ENCODE assay signal across 1 cellular context in the genomic region with DNA sequence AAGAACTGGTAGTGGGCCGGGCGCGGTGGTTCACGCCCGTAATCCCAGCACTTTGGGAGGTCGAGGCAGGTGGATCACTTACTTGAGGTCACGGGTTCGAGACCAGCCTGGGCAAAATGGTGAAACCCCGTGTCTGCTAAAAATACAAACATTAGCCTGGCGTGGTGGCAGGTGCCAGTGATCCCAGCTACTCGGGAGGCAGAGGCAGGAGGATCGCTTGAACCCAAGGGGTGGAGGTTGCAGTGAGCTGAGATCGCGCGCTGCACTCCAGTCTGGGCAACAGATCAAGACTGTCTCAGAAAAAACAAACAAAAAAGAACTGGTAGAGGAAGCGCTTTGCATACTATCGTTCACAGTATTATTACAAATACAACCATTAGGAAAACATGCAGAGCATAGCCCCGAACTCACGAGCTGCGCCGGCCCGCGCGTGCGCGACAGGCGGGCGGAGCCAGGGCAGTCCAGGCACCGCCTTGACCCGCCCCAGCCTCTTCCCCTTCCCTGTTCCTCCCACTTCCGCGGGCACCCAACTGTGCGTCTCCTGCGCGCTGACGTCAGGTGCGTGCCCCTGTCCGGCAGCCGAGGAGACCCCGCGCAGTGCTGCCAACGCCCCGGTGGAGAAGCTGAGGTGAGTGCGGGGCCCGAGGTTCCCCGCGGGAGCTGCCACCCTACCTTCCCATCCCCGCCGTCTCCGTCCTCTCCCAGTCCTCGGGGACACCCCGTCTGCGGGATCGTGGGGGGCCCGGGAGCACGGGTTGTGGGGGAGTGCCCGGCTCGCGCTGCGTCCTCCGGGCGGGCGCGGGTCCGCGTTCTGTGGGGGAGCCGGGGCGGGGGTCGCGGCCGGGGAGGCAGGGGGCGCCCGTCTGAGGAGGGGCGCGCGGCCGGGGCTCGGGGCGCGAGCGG.
TF ChIP-seq lines count a peak whose summit lies in the region.

CDC42 (plus strand) TSS at position 595 of the 903 bp plus-strand sequence. CDS start 25,770 bp downstream, outside the sequence.

TF ChIP-seq in K562, 482 proteins besides CTCF, POLR2A, EP300 and RAD21 (continued from another document and continues in another):
- TF ChIP-seq, protein P1, sequence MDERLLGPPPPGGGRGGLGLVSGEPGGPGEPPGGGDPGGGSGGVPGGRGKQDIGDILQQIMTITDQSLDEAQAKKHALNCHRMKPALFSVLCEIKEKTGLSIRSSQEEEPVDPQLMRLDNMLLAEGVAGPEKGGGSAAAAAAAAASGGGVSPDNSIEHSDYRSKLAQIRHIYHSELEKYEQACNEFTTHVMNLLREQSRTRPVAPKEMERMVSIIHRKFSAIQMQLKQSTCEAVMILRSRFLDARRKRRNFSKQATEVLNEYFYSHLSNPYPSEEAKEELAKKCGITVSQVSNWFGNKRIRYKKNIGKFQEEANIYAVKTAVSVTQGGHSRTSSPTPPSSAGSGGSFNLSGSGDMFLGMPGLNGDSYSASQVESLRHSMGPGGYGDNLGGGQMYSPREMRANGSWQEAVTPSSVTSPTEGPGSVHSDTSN (CRISPR knock-in tag; IDR thresholded peaks at IDR 0.05; ENCODE audit: low read depth) = no peak
- TF ChIP-seq, protein P1 (tag; conservative IDR thresholded peaks at IDR 0.05; ENCODE audit: low read depth) = no peak
- TF ChIP-seq YBX1 (IDR thresholded peaks at IDR 0.05) (no peak), ZNF217 (CRISPR knock-in tag; IDR thresholded peaks at IDR 0.05) (no peak), POU5F1 (IDR thresholded peaks at IDR 0.05; ENCODE audit: borderline replicate concordance, low read depth, low read length, partially characterized antibody) (no peak), DACH1 (IDR thresholded peaks at IDR 0.05; ENCODE audit: partially characterized antibody) (peak; percentile 38), ESRRA (IDR thresholded peaks at IDR 0.05; ENCODE audit: borderline replicate concordance, low read depth) (peak; percentile 42; the same call in 1 of the 2 replicates), ZNF655 (CRISPR knock-in tag; IDR thresholded peaks at IDR 0.05) (no peak), STAT6 (CRISPR knock-in tag; IDR thresholded peaks at IDR 0.05) (no peak), HDAC6 (IDR thresholded peaks at IDR 0.05; ENCODE audit: low read depth, low read length) (no peak), SRSF1 (IDR thresholded peaks at IDR 0.05; ENCODE audit: low read depth, low read length) (no peak), KLF13 (tag; IDR thresholded peaks at IDR 0.05; ENCODE audit: borderline replicate concordance, low read depth) (no peak), POLR2AphosphoS5 (IDR thresholded peaks at IDR 0.05; ENCODE audit: control insufficient read depth, insufficient read depth, low read depth, low read length) (peak; percentile 97), ZBTB8A (IDR thresholded peaks at IDR 0.05; ENCODE audit: partially characterized antibody) (no peak), DIDO1 (tag; IDR thresholded peaks at IDR 0.05; ENCODE audit: low read depth) (no peak; the same call in 1 of the 2 replicates), ZNF384 (IDR thresholded peaks at IDR 0.05; ENCODE audit: low read depth, low read length) (0 out of 2 replicates have a peak, but pooled peaks have one; percentile 23), FOXA3 (CRISPR knock-in tag; conservative IDR thresholded peaks at IDR 0.05 in 1 of 2, IDR thresholded peaks at IDR 0.05 in 1 of 2) (0 out of 4 replicates have a peak, but pooled peaks of 1 of the 2 experiments have one; percentile 9), SP1 (CRISPR knock-in tag; IDR thresholded peaks at IDR 0.05) (peak; percentile 93), HIVEP1 (CRISPR knock-in tag; IDR thresholded peaks at IDR 0.05) (peak; percentile 63; the same call in 1 of the 2 replicates)
- TF ChIP-seq, protein P2, sequence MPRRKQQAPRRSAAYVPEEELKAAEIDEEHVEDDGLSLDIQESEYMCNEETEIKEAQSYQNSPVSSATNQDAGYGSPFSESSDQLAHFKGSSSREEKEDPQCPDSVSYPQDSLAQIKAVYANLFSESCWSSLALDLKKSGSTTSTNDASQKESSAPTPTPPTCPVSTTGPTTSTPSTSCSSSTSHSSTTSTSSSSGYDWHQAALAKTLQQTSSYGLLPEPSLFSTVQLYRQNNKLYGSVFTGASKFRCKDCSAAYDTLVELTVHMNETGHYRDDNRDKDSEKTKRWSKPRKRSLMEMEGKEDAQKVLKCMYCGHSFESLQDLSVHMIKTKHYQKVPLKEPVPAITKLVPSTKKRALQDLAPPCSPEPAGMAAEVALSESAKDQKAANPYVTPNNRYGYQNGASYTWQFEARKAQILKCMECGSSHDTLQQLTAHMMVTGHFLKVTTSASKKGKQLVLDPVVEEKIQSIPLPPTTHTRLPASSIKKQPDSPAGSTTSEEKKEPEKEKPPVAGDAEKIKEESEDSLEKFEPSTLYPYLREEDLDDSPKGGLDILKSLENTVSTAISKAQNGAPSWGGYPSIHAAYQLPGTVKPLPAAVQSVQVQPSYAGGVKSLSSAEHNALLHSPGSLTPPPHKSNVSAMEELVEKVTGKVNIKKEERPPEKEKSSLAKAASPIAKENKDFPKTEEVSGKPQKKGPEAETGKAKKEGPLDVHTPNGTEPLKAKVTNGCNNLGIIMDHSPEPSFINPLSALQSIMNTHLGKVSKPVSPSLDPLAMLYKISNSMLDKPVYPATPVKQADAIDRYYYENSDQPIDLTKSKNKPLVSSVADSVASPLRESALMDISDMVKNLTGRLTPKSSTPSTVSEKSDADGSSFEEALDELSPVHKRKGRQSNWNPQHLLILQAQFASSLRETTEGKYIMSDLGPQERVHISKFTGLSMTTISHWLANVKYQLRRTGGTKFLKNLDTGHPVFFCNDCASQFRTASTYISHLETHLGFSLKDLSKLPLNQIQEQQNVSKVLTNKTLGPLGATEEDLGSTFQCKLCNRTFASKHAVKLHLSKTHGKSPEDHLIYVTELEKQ (CRISPR knock-in tag; IDR thresholded peaks at IDR 0.05) = no peak
- TF ChIP-seq, protein P3, sequence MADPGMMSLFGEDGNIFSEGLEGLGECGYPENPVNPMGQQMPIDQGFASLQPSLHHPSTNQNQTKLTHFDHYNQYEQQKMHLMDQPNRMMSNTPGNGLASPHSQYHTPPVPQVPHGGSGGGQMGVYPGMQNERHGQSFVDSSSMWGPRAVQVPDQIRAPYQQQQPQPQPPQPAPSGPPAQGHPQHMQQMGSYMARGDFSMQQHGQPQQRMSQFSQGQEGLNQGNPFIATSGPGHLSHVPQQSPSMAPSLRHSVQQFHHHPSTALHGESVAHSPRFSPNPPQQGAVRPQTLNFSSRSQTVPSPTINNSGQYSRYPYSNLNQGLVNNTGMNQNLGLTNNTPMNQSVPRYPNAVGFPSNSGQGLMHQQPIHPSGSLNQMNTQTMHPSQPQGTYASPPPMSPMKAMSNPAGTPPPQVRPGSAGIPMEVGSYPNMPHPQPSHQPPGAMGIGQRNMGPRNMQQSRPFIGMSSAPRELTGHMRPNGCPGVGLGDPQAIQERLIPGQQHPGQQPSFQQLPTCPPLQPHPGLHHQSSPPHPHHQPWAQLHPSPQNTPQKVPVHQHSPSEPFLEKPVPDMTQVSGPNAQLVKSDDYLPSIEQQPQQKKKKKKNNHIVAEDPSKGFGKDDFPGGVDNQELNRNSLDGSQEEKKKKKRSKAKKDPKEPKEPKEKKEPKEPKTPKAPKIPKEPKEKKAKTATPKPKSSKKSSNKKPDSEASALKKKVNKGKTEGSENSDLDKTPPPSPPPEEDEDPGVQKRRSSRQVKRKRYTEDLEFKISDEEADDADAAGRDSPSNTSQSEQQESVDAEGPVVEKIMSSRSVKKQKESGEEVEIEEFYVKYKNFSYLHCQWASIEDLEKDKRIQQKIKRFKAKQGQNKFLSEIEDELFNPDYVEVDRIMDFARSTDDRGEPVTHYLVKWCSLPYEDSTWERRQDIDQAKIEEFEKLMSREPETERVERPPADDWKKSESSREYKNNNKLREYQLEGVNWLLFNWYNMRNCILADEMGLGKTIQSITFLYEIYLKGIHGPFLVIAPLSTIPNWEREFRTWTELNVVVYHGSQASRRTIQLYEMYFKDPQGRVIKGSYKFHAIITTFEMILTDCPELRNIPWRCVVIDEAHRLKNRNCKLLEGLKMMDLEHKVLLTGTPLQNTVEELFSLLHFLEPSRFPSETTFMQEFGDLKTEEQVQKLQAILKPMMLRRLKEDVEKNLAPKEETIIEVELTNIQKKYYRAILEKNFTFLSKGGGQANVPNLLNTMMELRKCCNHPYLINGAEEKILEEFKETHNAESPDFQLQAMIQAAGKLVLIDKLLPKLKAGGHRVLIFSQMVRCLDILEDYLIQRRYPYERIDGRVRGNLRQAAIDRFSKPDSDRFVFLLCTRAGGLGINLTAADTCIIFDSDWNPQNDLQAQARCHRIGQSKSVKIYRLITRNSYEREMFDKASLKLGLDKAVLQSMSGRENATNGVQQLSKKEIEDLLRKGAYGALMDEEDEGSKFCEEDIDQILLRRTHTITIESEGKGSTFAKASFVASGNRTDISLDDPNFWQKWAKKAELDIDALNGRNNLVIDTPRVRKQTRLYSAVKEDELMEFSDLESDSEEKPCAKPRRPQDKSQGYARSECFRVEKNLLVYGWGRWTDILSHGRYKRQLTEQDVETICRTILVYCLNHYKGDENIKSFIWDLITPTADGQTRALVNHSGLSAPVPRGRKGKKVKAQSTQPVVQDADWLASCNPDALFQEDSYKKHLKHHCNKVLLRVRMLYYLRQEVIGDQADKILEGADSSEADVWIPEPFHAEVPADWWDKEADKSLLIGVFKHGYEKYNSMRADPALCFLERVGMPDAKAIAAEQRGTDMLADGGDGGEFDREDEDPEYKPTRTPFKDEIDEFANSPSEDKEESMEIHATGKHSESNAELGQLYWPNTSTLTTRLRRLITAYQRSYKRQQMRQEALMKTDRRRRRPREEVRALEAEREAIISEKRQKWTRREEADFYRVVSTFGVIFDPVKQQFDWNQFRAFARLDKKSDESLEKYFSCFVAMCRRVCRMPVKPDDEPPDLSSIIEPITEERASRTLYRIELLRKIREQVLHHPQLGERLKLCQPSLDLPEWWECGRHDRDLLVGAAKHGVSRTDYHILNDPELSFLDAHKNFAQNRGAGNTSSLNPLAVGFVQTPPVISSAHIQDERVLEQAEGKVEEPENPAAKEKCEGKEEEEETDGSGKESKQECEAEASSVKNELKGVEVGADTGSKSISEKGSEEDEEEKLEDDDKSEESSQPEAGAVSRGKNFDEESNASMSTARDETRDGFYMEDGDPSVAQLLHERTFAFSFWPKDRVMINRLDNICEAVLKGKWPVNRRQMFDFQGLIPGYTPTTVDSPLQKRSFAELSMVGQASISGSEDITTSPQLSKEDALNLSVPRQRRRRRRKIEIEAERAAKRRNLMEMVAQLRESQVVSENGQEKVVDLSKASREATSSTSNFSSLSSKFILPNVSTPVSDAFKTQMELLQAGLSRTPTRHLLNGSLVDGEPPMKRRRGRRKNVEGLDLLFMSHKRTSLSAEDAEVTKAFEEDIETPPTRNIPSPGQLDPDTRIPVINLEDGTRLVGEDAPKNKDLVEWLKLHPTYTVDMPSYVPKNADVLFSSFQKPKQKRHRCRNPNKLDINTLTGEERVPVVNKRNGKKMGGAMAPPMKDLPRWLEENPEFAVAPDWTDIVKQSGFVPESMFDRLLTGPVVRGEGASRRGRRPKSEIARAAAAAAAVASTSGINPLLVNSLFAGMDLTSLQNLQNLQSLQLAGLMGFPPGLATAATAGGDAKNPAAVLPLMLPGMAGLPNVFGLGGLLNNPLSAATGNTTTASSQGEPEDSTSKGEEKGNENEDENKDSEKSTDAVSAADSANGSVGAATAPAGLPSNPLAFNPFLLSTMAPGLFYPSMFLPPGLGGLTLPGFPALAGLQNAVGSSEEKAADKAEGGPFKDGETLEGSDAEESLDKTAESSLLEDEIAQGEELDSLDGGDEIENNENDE (IDR thresholded peaks at IDR 0.05; ENCODE audit: low read depth, low read length) = no peak
- TF ChIP-seq, protein P4, sequence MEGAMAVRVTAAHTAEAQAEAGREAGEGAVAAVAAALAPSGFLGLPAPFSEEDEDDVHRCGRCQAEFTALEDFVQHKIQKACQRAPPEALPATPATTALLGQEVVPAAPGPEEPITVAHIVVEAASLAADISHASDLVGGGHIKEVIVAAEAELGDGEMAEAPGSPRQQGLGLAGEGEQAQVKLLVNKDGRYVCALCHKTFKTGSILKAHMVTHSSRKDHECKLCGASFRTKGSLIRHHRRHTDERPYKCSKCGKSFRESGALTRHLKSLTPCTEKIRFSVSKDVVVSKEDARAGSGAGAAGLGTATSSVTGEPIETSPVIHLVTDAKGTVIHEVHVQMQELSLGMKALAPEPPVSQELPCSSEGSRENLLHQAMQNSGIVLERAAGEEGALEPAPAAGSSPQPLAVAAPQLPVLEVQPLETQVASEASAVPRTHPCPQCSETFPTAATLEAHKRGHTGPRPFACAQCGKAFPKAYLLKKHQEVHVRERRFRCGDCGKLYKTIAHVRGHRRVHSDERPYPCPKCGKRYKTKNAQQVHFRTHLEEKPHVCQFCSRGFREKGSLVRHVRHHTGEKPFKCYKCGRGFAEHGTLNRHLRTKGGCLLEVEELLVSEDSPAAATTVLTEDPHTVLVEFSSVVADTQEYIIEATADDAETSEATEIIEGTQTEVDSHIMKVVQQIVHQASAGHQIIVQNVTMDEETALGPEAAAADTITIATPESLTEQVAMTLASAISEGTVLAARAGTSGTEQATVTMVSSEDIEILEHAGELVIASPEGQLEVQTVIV (CRISPR knock-in tag; IDR thresholded peaks at IDR 0.05; ENCODE audit: borderline replicate concordance) = no peak
